24 cellular contexts compared by ENCODE assay signal in the genomic region with DNA sequence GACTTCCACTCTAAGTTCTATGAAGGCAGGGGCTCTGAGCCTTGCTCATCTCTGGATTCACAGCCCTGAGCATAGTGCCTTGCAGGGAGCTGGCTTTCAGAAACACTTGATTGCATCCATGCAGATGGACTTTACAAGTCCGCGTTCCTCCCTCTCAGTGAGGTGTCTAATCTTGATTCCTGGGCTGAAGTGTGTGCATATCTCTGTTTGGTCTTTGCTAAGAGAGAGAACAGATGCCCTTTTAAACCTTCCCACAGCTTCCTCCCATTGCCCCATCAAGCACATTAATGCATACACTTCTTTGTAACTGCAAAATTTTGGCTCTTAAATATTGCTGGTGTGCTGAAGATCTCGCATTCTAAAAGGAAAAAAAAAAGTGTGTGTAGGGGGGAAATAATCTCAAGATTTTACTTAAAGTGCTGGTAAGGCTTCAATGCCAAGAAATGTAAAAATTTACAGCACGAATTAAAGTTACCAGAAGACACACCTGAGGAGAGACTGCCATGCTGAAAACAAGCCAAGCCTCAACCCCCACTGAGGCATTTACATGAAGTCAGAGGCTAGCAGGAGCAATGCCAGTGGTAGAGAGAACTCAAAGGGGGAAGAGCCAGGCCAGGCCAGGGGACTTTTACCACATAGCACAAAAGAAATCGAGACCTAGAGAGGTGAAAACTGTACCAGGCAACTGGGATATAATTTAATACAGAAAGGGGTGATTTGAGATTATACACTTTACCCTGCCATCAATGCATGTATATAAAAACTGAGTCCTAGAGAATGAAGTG.
A peak's percentile ranks its signal among the peaks of the same experiment; 100 is the strongest.
DNase-seq lines count a peak whose midpoint lies in the region; TF ChIP-seq lines count a peak whose summit lies in the region.
"Had no signal": no experiment of that assay in that cellular context is flagged by ENCODE, and none has a peak within 500 bp of the region (broad histone marks: within the 10 kb centered on the region; RNA-seq: fewer than 3 reads in every experiment).

No MANE protein-coding gene starts in this region.

- H2AFZ ChIP-seq in neural progenitor cell (replicated peaks), result no peak overlapping the region
- H2AFZ ChIP-seq: PC-9 had no signal

- POLR2A ChIA-PET in HEK293 (lab: Yijun Ruan, JAX), result no interaction called here

- H3K9me3 ChIP-seq in HEK293 (ENCODE audit: control insufficient read depth, insufficient read depth, low read depth, low read length) (no peaks in the 10 kb centered on the region), neural progenitor cell (ENCODE audit: low read depth) (no peaks in the 10 kb centered on the region)
- H3K9me3 ChIP-seq: A549, Caco-2 had no signal

- H3K36me3 ChIP-seq in HEK293 (ENCODE audit: control insufficient read depth in 2 of 2, insufficient read depth in 1 of 2, low read length in 2 of 2) (no peaks in the 10 kb centered on the region), neural progenitor cell (no peaks in the 10 kb centered on the region)

- H3K27ac ChIP-seq in HEK293 (ENCODE audit: extremely low read depth, low read depth, low read length) (no peak overlapping the region), neural progenitor cell (no peak overlapping the region)
- H3K27ac ChIP-seq: A549, C4-2B, PC-9 had no signal

- peaks cover 34% of the 10 kb centered on the region for H3K4me1 Mint-ChIP-seq in neural progenitor cell

- H3K36me3 Mint-ChIP-seq in neural progenitor cell, result peaks cover 4% of the 10 kb centered on the region
- H3K36me3 Mint-ChIP-seq: CD8-positive, alpha-beta T cell had no signal

- H4K20me1 ChIP-seq in neural progenitor cell (ENCODE audit: low read depth), result no peaks in the 10 kb centered on the region

- H3K4me1 ChIP-seq in HEK293 (ENCODE audit: control insufficient read depth, insufficient read depth, low read length) (no peaks in the 10 kb centered on the region), neural progenitor cell (peaks cover 13% of the 10 kb centered on the region)
- H3K4me1 ChIP-seq: A549, Caco-2 had no signal

- H3K4me3 ChIP-seq in HEK293 (ENCODE audit: low read depth, low read length) (no peak overlapping the region), fibroblast of villous mesenchyme (ENCODE audit: low read depth, low read length) (no peak overlapping the region), neural progenitor cell (no peak overlapping the region)
- H3K4me3 ChIP-seq: A549, GM12878, K562, PC-9 had no signal

- H3K4me2 ChIP-seq in neural progenitor cell, result no peak overlapping the region
- H3K4me2 ChIP-seq: A549, PC-9 had no signal

- H3K27me3 ChIP-seq in neural progenitor cell, result no peaks in the 10 kb centered on the region

- no peak overlapping the region for H3K9ac ChIP-seq in neural progenitor cell

- H3K27ac Mint-ChIP-seq in neural progenitor cell, result peak overlapping the region; percentile 82
- H3K27ac Mint-ChIP-seq: CD8-positive, alpha-beta T cell had no signal

- H3F3A ChIP-seq in neural progenitor cell (ENCODE audit: low read depth), result no peaks in the 10 kb centered on the region

- DNase-seq in amniotic epithelial cell (ENCODE audit: low read depth) (peak; percentile 75), fibroblast of villous mesenchyme (ENCODE audit: low read depth) (peak; percentile 80), neural progenitor cell (ENCODE audit: low spot score) (no peak), UCSD-AML1 (lab: John Stamatoyannopoulos, UW; ENCODE audit: unreplicated experiment) (no peak), 8988T (no peak), NCI-H510A treated with DMSO at 0.1 percent for 48 hours (lab: John Stamatoyannopoulos, UW) (no peak)
- DNase-seq: Caco-2; CD8-positive, alpha-beta T cell; Kasumi-1; MV-4-11; NCI-H1105; NCI-H1436 treated with DMSO at 0.1 percent for 48 hours; NCI-H1930; NCI-H2107; NCI-H446; NCI-H526; NCI-H82; PC-9; SHP77 had no signal

- peaks cover 6% of the 10 kb centered on the region for H3K27me3 Mint-ChIP-seq in neural progenitor cell (ENCODE audit: insufficient read depth, low read depth)

- CTCF ChIA-PET in HEK293 (lab: Yijun Ruan, JAX), result interaction anchor here (0.7 kb wide), 1 partner anchor 47 kb away, joined by 4 read pairs; no protein-coding TSS in a partner anchor

- no peaks in the 10 kb centered on the region for H3K79me2 ChIP-seq in neural progenitor cell (ENCODE audit: low read depth)

- peak overlapping the region; percentile 3 for H3K4me3 Mint-ChIP-seq in neural progenitor cell
- H3K4me3 Mint-ChIP-seq: CD8-positive, alpha-beta T cell had no signal

- peaks cover 6% of the 10 kb centered on the region for H3K9me3 Mint-ChIP-seq in neural progenitor cell
- H3K9me3 Mint-ChIP-seq: CD8-positive, alpha-beta T cell had no signal

- TF ChIP-seq CTCF in HEK293 (tag by site-specific recombination; IDR thresholded peaks at IDR 0.05) (no peak), fibroblast of villous mesenchyme (IDR thresholded peaks at IDR 0.05; ENCODE audit: insufficient read depth, low read depth, low read length) (no peak), neural progenitor cell (IDR thresholded peaks at IDR 0.05) (no peak)

TF ChIP-seq in HEK293, 187 proteins besides CTCF, POLR2A, EP300 and RAD21:
- peak; percentile 88 for TF ChIP-seq ZNF701 (tag by site-specific recombination; IDR thresholded peaks at IDR 0.05)
- TF ChIP-seq ZNF148 (tag by site-specific recombination; IDR thresholded peaks at IDR 0.05; ENCODE audit: borderline replicate concordance), result no peak
- TF ChIP-seq OSR2 (tag by site-specific recombination; IDR thresholded peaks at IDR 0.05), result no peak
- TF ChIP-seq ZNF341 (tag by site-specific recombination; IDR thresholded peaks at IDR 0.05; ENCODE audit: low read depth), result no peak

Comparison
In these comparisons a context has a peak if more than half of its experiments do, and no peak if none do; other contexts are left out.
1. DNase-seq: peak in amniotic epithelial cell (single experiment) and fibroblast of villous mesenchyme (single experiment); none in neural progenitor cell (single experiment), UCSD-AML1 (single experiment), 8988T (single experiment) and NCI-H510A treated with DMSO at 0.1 percent for 48 hours (single experiment).